23 cellular contexts compared by ENCODE assay signal in genomic region chr4:94665500-94666398, GRCh38.
A peak's percentile ranks its signal among the peaks of the same experiment; 100 is the strongest.
DNase-seq lines count a peak whose midpoint lies in the region; ATAC-seq, FAIRE-seq and TF ChIP-seq lines count a peak whose summit lies in the region.
"Had no signal": no experiment of that assay in that cellular context is flagged by ENCODE, and none has a peak within 500 bp of the region (broad histone marks: within the 10 kb centered on the region; RNA-seq: fewer than 3 reads in every experiment).

No MANE protein-coding gene starts in this region.

- H3K27ac Mint-ChIP-seq in astrocyte (ENCODE audit: unreplicated experiment) (peak overlapping the region; percentile 62), neural progenitor cell (peak overlapping the region; percentile 12)
- no peak overlapping the region for H3K27ac Mint-ChIP-seq in activated CD8-positive, alpha-beta T cell treated with anti-CD3 and anti-CD28 coated beads for 36 hours
- H3K27ac Mint-ChIP-seq: activated naive CD8-positive, alpha-beta T cell; activated T-helper 17 cell treated with anti-CD3 and anti-CD28 coated beads, Interleukin-2, amount 50 U/mL, for 72 hours; memory B cell had no signal

- H3K27me3 Mint-ChIP-seq in astrocyte (ENCODE audit: low read depth, unreplicated experiment) (no peaks in the 10 kb centered on the region), neural progenitor cell (ENCODE audit: insufficient read depth, low read depth) (no peaks in the 10 kb centered on the region)
- H3K27me3 Mint-ChIP-seq in activated CD8-positive, alpha-beta T cell treated with anti-CD3 and anti-CD28 coated beads for 36 hours: no peaks in the 10 kb centered on the region
- H3K27me3 Mint-ChIP-seq: activated naive CD8-positive, alpha-beta T cell; activated T-helper 17 cell treated with anti-CD3 and anti-CD28 coated beads, Interleukin-2, amount 50 U/mL, for 72 hours; memory B cell; naive thymus-derived CD8-positive, alpha-beta T cell had no signal

- no peak for FAIRE-seq in astrocyte (lab: Jason Lieb, UNC)

- DNase-seq in AG10803 (ENCODE audit: low read depth): peak; percentile 44
- DNase-seq in HT-29 (ENCODE audit: low spot score): peak; percentile 59
- no peak for DNase-seq in astrocyte (ENCODE audit: low read depth)
- no peak for DNase-seq in neural progenitor cell (ENCODE audit: low spot score)
- no peak for DNase-seq in activated CD8-positive, alpha-beta T cell treated with anti-CD3 and anti-CD28 coated beads for 36 hours
- DNase-seq in vagina (ENCODE audit: extremely low spot score in 2 of 2): no peak
- DNase-seq: activated CD4-positive, alpha-beta T cell treated with anti-CD3 and anti-CD28 coated beads, Interleukin-2, amount 50 U/mL, for 1 hour; activated CD8-positive, alpha-beta memory T cell treated with anti-CD3 and anti-CD28 coated beads, Interleukin-2, amount 50 U/mL, for 4 hours; body of pancreas; DMS 273 treated with DMSO at 0.1 percent for 48 hours; glutamatergic neuron; Karpas-422; naive thymus-derived CD8-positive, alpha-beta T cell; NCI-H2029; NCI-H510A treated with DMSO at 0.1 percent for 48 hours; RPMI8226; upper lobe of left lung had no signal

- H3F3A ChIP-seq in neural progenitor cell (ENCODE audit: low read depth): no peaks in the 10 kb centered on the region

- H3K9me3 Mint-ChIP-seq in astrocyte (ENCODE audit: unreplicated experiment) (no peaks in the 10 kb centered on the region), neural progenitor cell (no peaks in the 10 kb centered on the region)
- H3K9me3 Mint-ChIP-seq in activated CD8-positive, alpha-beta T cell treated with anti-CD3 and anti-CD28 coated beads for 36 hours: no peaks in the 10 kb centered on the region
- H3K9me3 Mint-ChIP-seq: activated T-helper 17 cell treated with anti-CD3 and anti-CD28 coated beads, Interleukin-2, amount 50 U/mL, for 72 hours; memory B cell; naive thymus-derived CD8-positive, alpha-beta T cell had no signal

- ATAC-seq in activated CD8-positive, alpha-beta T cell treated with anti-CD3 and anti-CD28 coated beads for 36 hours: no peak
- ATAC-seq in GM18861 (IDR thresholded peaks at IDR 0.05; ENCODE audit: unreplicated experiment) (no peak), GM18519 (IDR thresholded peaks at IDR 0.05; ENCODE audit: low FRiP score, unreplicated experiment) (no peak)
- ATAC-seq: activated T-helper 17 cell treated with anti-CD3 and anti-CD28 coated beads, Interleukin-2, amount 50 U/mL, for 72 hours; body of pancreas; naive thymus-derived CD8-positive, alpha-beta T cell had no signal

- H3K79me2 ChIP-seq in astrocyte (ENCODE audit: insufficient read depth, low read length) (no peaks in the 10 kb centered on the region), neural progenitor cell (ENCODE audit: low read depth) (no peaks in the 10 kb centered on the region)

- H3K27ac ChIP-seq in astrocyte (ENCODE audit: low read depth, low read length) (no peak overlapping the region), neural progenitor cell (no peak overlapping the region), vagina (no peak overlapping the region)
- H3K27ac ChIP-seq: body of pancreas, SK-N-MC, upper lobe of left lung had no signal

- H2AFZ ChIP-seq in astrocyte (ENCODE audit: low read depth, low read length) (no peak overlapping the region), neural progenitor cell (replicated peaks) (no peak overlapping the region)

- POLR2A ChIA-PET in activated CD8-positive, alpha-beta T cell treated with anti-CD3 and anti-CD28 coated beads for 36 hours (lab: Charles Lee): interaction anchor here (1.2 kb wide), 1 partner anchor 18 kb away, joined by 3 read pairs; no protein-coding TSS in a partner anchor

- H3K4me3 ChIP-seq in AG10803 (ENCODE audit: low read length) (no peak overlapping the region), astrocyte (ENCODE audit: insufficient read depth, low read depth, low read length) (no peak overlapping the region), neural progenitor cell (no peak overlapping the region), vagina (no peak overlapping the region)
- H3K4me3 ChIP-seq: body of pancreas, SK-N-MC, upper lobe of left lung had no signal

- intact Hi-C loops in activated CD8-positive, alpha-beta T cell treated with anti-CD3 and anti-CD28 coated beads for 36 hours (cut with micrococcal nuclease): no loop called here
- intact Hi-C loops in vagina (cut with DNase I): no loop called here

- no peak overlapping the region for H3K4me3 Mint-ChIP-seq in astrocyte (ENCODE audit: unreplicated experiment)
- no peak overlapping the region for H3K4me3 Mint-ChIP-seq in neural progenitor cell
- no peak overlapping the region for H3K4me3 Mint-ChIP-seq in activated CD8-positive, alpha-beta T cell treated with anti-CD3 and anti-CD28 coated beads for 36 hours
- H3K4me3 Mint-ChIP-seq: activated naive CD8-positive, alpha-beta T cell; activated T-helper 17 cell treated with anti-CD3 and anti-CD28 coated beads, Interleukin-2, amount 50 U/mL, for 72 hours; memory B cell; naive thymus-derived CD8-positive, alpha-beta T cell had no signal

- H3K4me1 Mint-ChIP-seq in astrocyte (ENCODE audit: low read depth, unreplicated experiment) (peaks cover 6% of the 10 kb centered on the region), neural progenitor cell (no peaks in the 10 kb centered on the region)
- H3K4me1 Mint-ChIP-seq in activated CD8-positive, alpha-beta T cell treated with anti-CD3 and anti-CD28 coated beads for 36 hours (ENCODE audit: low read depth): no peaks in the 10 kb centered on the region
- H3K4me1 Mint-ChIP-seq: activated T-helper 17 cell treated with anti-CD3 and anti-CD28 coated beads, Interleukin-2, amount 50 U/mL, for 72 hours; memory B cell; naive thymus-derived CD8-positive, alpha-beta T cell had no signal

- no peaks in the 10 kb centered on the region for H3K4me1 ChIP-seq in astrocyte (ENCODE audit: insufficient read depth, low read length)
- no peaks in the 10 kb centered on the region for H3K4me1 ChIP-seq in neural progenitor cell
- no peaks in the 10 kb centered on the region for H3K4me1 ChIP-seq in vagina
- H3K4me1 ChIP-seq: upper lobe of left lung had no signal

- H3K36me3 ChIP-seq in astrocyte (ENCODE audit: insufficient read depth, low read length) (peaks cover 35% of the 10 kb centered on the region), neural progenitor cell (peaks cover 10% of the 10 kb centered on the region), vagina (peaks cover 0 to 18% of the 10 kb centered on the region in 2 donors)

- H3K9ac ChIP-seq in astrocyte (ENCODE audit: low read length) (no peak overlapping the region), neural progenitor cell (no peak overlapping the region)

- TF ChIP-seq CTCF in AG10803 (conservative IDR thresholded peaks at IDR 0.05; ENCODE audit: low read length) (no peak), astrocyte (IDR thresholded peaks at IDR 0.05; ENCODE audit: insufficient read depth, low read depth, low read length) (no peak), neural progenitor cell (IDR thresholded peaks at IDR 0.05) (no peak), vagina (IDR thresholded peaks at IDR 0.05) (no peak)
- TF ChIP-seq CTCF in activated CD8-positive, alpha-beta T cell treated with anti-CD3 and anti-CD28 coated beads for 36 hours (IDR thresholded peaks at IDR 0.05): no peak

- no peaks in the 10 kb centered on the region for H4K20me1 ChIP-seq in astrocyte (ENCODE audit: insufficient read depth, low read length)
- H4K20me1 ChIP-seq in neural progenitor cell (ENCODE audit: low read depth): no peaks in the 10 kb centered on the region

- no peak overlapping the region for H3K4me2 ChIP-seq in astrocyte (ENCODE audit: low read length)
- H3K4me2 ChIP-seq in neural progenitor cell: no peak overlapping the region

- H3K9me3 ChIP-seq in astrocyte (ENCODE audit: insufficient read depth, low read depth, low read length) (no peaks in the 10 kb centered on the region), neural progenitor cell (ENCODE audit: low read depth) (no peaks in the 10 kb centered on the region), vagina (no peaks in the 10 kb centered on the region)
- H3K9me3 ChIP-seq: body of pancreas, upper lobe of left lung had no signal

- H3K27me3 ChIP-seq in astrocyte (ENCODE audit: insufficient read depth, low read length): no peaks in the 10 kb centered on the region
- no peaks in the 10 kb centered on the region for H3K27me3 ChIP-seq in neural progenitor cell
- no peaks in the 10 kb centered on the region for H3K27me3 ChIP-seq in vagina
- H3K27me3 ChIP-seq: body of pancreas, upper lobe of left lung had no signal

- H3K36me3 Mint-ChIP-seq in astrocyte (ENCODE audit: low read depth, unreplicated experiment) (peaks cover 18% of the 10 kb centered on the region), neural progenitor cell (peaks cover 22% of the 10 kb centered on the region)
- H3K36me3 Mint-ChIP-seq in activated CD8-positive, alpha-beta T cell treated with anti-CD3 and anti-CD28 coated beads for 36 hours (ENCODE audit: low read depth): no peaks in the 10 kb centered on the region

- no peak for TF ChIP-seq POLR2A in vagina (IDR thresholded peaks at IDR 0.05)

- CTCF ChIA-PET in activated CD8-positive, alpha-beta T cell treated with anti-CD3 and anti-CD28 coated beads for 36 hours (lab: Charles Lee): no interaction called here

Comparison
In these comparisons a context has a peak if more than half of its experiments do, and no peak if none do; other contexts are left out.
1. DNase-seq: peak in AG10803 (single experiment) and HT-29 (single experiment); none in astrocyte (single experiment), neural progenitor cell (single experiment), activated CD8-positive, alpha-beta T cell treated with anti-CD3 and anti-CD28 coated beads for 36 hours (single experiment) and vagina (0 of 2).